In genomic region chr20:52060794-52061714, GRCh38 we compare ENCODE assay signal across 1 cellular context.
TF ChIP-seq lines count a peak whose summit lies in the region.

No MANE protein-coding gene starts in this region.

TF ChIP-seq in HepG2, 621 proteins besides CTCF, POLR2A, EP300 and RAD21 (continued from another document and continues in another):
- no peak for TF ChIP-seq ZNF18 (CRISPR knock-in tag; IDR thresholded peaks at IDR 0.05; ENCODE audit: insufficient replicate concordance)
- TF ChIP-seq SP2 (CRISPR knock-in tag; IDR thresholded peaks at IDR 0.05), result 0 out of 2 replicates have a peak, but pooled peaks have one; percentile 19
- peak; percentile 30; the same call in 1 of the 2 replicates for TF ChIP-seq FOXA3 (CRISPR knock-in tag; IDR thresholded peaks at IDR 0.05)
- 0 out of 2 replicates have a peak, but pooled peaks have one; percentile 22 for TF ChIP-seq FOXK1 (CRISPR knock-in tag; IDR thresholded peaks at IDR 0.05; ENCODE audit: borderline replicate concordance, low read depth)
- TF ChIP-seq HMGXB4 (CRISPR knock-in tag; IDR thresholded peaks at IDR 0.05; ENCODE audit: borderline replicate concordance in 1 of 2, low read depth in 1 of 2), result peak in 1 of 2 experiments; percentile 69; a peak in 1 of 4 replicates
- TF ChIP-seq ZBTB26 (CRISPR knock-in tag; IDR thresholded peaks at IDR 0.05; ENCODE audit: borderline replicate concordance), result no peak
- TF ChIP-seq NR3C1 (CRISPR knock-in tag; IDR thresholded peaks at IDR 0.05), result no peak
- peak; percentile 87 for TF ChIP-seq SMC3 (IDR thresholded peaks at IDR 0.05; ENCODE audit: low read length)
- TF ChIP-seq YEATS2 (CRISPR knock-in tag; IDR thresholded peaks at IDR 0.05; ENCODE audit: borderline replicate concordance), result peak; percentile 35; the same call in 1 of the 2 replicates
- no peak for TF ChIP-seq PHB2 (IDR thresholded peaks at IDR 0.05; ENCODE audit: partially characterized antibody)
- peak; percentile 63; the same call in 1 of the 2 replicates for TF ChIP-seq MEIS2 (CRISPR knock-in tag; IDR thresholded peaks at IDR 0.05)
- TF ChIP-seq ERF (CRISPR knock-in tag; IDR thresholded peaks at IDR 0.05), result peak; percentile 90
- TF ChIP-seq TOPORS (CRISPR knock-in tag; IDR thresholded peaks at IDR 0.05), result 0 out of 2 replicates have a peak, but pooled peaks have one; percentile 29
- no peak for TF ChIP-seq ZKSCAN1 (IDR thresholded peaks at IDR 0.05; ENCODE audit: low read length)
- peak; percentile 49 for TF ChIP-seq RARA (CRISPR knock-in tag; IDR thresholded peaks at IDR 0.05)
- 0 out of 2 replicates have a peak, but pooled peaks have one; percentile 41 for TF ChIP-seq ZNF83 (CRISPR knock-in tag; IDR thresholded peaks at IDR 0.05; ENCODE audit: borderline replicate concordance)
- no peak for TF ChIP-seq BCL3 (CRISPR knock-in tag; IDR thresholded peaks at IDR 0.05)
- TF ChIP-seq ZNF160 (CRISPR knock-in tag; IDR thresholded peaks at IDR 0.05), result no peak
- no peak for TF ChIP-seq KDM5B (CRISPR knock-in tag; IDR thresholded peaks at IDR 0.05; ENCODE audit: borderline replicate concordance)
- no peak for TF ChIP-seq MXD1 (CRISPR knock-in tag; IDR thresholded peaks at IDR 0.05)
- TF ChIP-seq ZNF331 (CRISPR knock-in tag; IDR thresholded peaks at IDR 0.05), result 0 out of 2 replicates have a peak, but pooled peaks have one; percentile 8
- TF ChIP-seq NFYC (CRISPR knock-in tag; IDR thresholded peaks at IDR 0.05), result no peak
- TF ChIP-seq ZNF792 (CRISPR knock-in tag; IDR thresholded peaks at IDR 0.05), result peak; percentile 48
- no peak for TF ChIP-seq ZNF354B (CRISPR knock-in tag; IDR thresholded peaks at IDR 0.05)
- no peak for TF ChIP-seq TFAP4 (IDR thresholded peaks at IDR 0.05; ENCODE audit: borderline replicate concordance, low read depth)
- 0 out of 2 replicates have a peak, but pooled peaks have one; percentile 34 for TF ChIP-seq PRDM10 (CRISPR knock-in tag; IDR thresholded peaks at IDR 0.05; ENCODE audit: low read depth)
- TF ChIP-seq SETDB1 (CRISPR knock-in tag; IDR thresholded peaks at IDR 0.05; ENCODE audit: borderline replicate concordance), result peak; percentile 58; the same call in 1 of the 2 replicates
- no peak for TF ChIP-seq HDAC2 (CRISPR knock-in tag; IDR thresholded peaks at IDR 0.05)
- TF ChIP-seq ZNF619 (CRISPR knock-in tag; IDR thresholded peaks at IDR 0.05), result no peak
- no peak for TF ChIP-seq MTF1 (CRISPR knock-in tag; IDR thresholded peaks at IDR 0.05)
- TF ChIP-seq ZNF33B (CRISPR knock-in tag; IDR thresholded peaks at IDR 0.05), result no peak
- peak; percentile 84 for TF ChIP-seq HNF1B (CRISPR knock-in tag; IDR thresholded peaks at IDR 0.05)
- peak; percentile 29; the same call in 1 of the 2 replicates for TF ChIP-seq SP5 (CRISPR knock-in tag; IDR thresholded peaks at IDR 0.05; ENCODE audit: borderline replicate concordance, low read depth)
- no peak; the same call in 1 of the 2 replicates for TF ChIP-seq ZBTB49 (CRISPR knock-in tag; IDR thresholded peaks at IDR 0.05; ENCODE audit: borderline replicate concordance)
- TF ChIP-seq MIXL1 (CRISPR knock-in tag; IDR thresholded peaks at IDR 0.05), result 0 out of 2 replicates have a peak, but pooled peaks have one; percentile 30
- no peak for TF ChIP-seq PBX2 (CRISPR knock-in tag; IDR thresholded peaks at IDR 0.05)
- peak; percentile 41 for TF ChIP-seq ARID5B (CRISPR knock-in tag; IDR thresholded peaks at IDR 0.05)
- peak; percentile 61; the same call in 1 of the 2 replicates for TF ChIP-seq ZNF501 (CRISPR knock-in tag; IDR thresholded peaks at IDR 0.05)
- TF ChIP-seq GABPA (IDR thresholded peaks at IDR 0.05; ENCODE audit: low read depth, low read length), result 0 out of 2 replicates have a peak, but pooled peaks have one; percentile 7
- TF ChIP-seq GABPA (CRISPR knock-in tag; IDR thresholded peaks at IDR 0.05; ENCODE audit: low read depth), result peak; percentile 75
